ENCODE assay signal across 9 cellular contexts in genomic region chr16:57041182-57042156, GRCh38. TPM values are rescaled to one million over a fixed set of nuclear protein-coding genes. Genes with fewer than 3 reads are reported as not detected.
A peak's percentile ranks its signal among the peaks of the same experiment; 100 is the strongest.
DNase-seq lines count a peak whose midpoint lies in the region; ATAC-seq and TF ChIP-seq lines count a peak whose summit lies in the region.
"Had no signal": no experiment of that assay in that cellular context is flagged by ENCODE, and none has a peak within 500 bp of the region (broad histone marks: within the 10 kb centered on the region; RNA-seq: fewer than 3 reads in every experiment).

No MANE protein-coding gene starts in this region.

- DNase-seq in CD1c-positive myeloid dendritic cell (ENCODE audit: extremely low spot score) (peak; percentile 33), foreskin melanocyte (no peak), psoas muscle (no peak), head of caudate nucleus (no peak)
- DNase-seq in activated naive CD4-positive, alpha-beta T cell treated with anti-CD3 and anti-CD28 coated beads, Interleukin-2, amount 50 U/mL, for 16 hours = peak; percentile 85
- DNase-seq in stimulated activated CD4-positive, alpha-beta T cell treated with anti-CD3 and anti-CD28 coated beads, TNF-alpha, amount 100 ng/mL, for 24 hours (ENCODE audit: low read depth in 3 of 3) = peak; percentile 67 to 82 (median 77)

- ATAC-seq in GM21515 (IDR thresholded peaks at IDR 0.05; ENCODE audit: unreplicated experiment) (peak; percentile 28), psoas muscle (no peak)
- ATAC-seq: body of pancreas had no signal

- H3K27me3 ChIP-seq in OCI-LY1 (ENCODE audit: insufficient read depth, low read length) (no peaks in the 10 kb centered on the region), psoas muscle (ENCODE audit: insufficient read depth in 3 of 3, low read length in 2 of 3) (no peaks in the 10 kb centered on the region)
- H3K27me3 ChIP-seq: body of pancreas had no signal

- H4K20me1 ChIP-seq in OCI-LY1 (ENCODE audit: insufficient read depth, low read length) = no peaks in the 10 kb centered on the region

- WGBS in psoas muscle, 3 donors = 77 to 82% (median 79%) methylated on average over 12 of the region's 12 CpGs

- H3K4me2 ChIP-seq in OCI-LY1 (ENCODE audit: low read length) = peak overlapping the region; percentile 30

- H3K27ac ChIP-seq in OCI-LY1 (ENCODE audit: low read depth, low read length, poor library complexity, severe bottlenecking) (peak overlapping the region; percentile 78), psoas muscle (no peak overlapping the region)
- H3K27ac ChIP-seq: body of pancreas had no signal

- TF ChIP-seq CTCF in OCI-LY1 (IDR thresholded peaks at IDR 0.05; ENCODE audit: low read length) = no peak
- no peak for TF ChIP-seq CTCF in psoas muscle (IDR thresholded peaks at IDR 0.05)

- H3K9me3 ChIP-seq in OCI-LY1 (ENCODE audit: low read length) (no peaks in the 10 kb centered on the region), psoas muscle (no peaks in the 10 kb centered on the region)
- H3K9me3 ChIP-seq: body of pancreas had no signal

- peaks cover 46% of the 10 kb centered on the region for H3K4me1 ChIP-seq in OCI-LY1 (ENCODE audit: insufficient read depth, low read length, severe bottlenecking)
- H3K4me1 ChIP-seq in psoas muscle = no peaks in the 10 kb centered on the region

- H3K79me2 ChIP-seq in OCI-LY1 (ENCODE audit: insufficient read depth, low read length) = no peaks in the 10 kb centered on the region

- H3K9ac ChIP-seq in OCI-LY1 (ENCODE audit: low read length) = no peak overlapping the region; the same call in 1 of the 2 replicates

- H3K9me2 ChIP-seq in OCI-LY1 (ENCODE audit: low read depth, low read length) = no peaks in the 10 kb centered on the region

- no peak overlapping the region for H2AFZ ChIP-seq in OCI-LY1 (ENCODE audit: low read length)

- H3K36me3 ChIP-seq in OCI-LY1 (ENCODE audit: insufficient read depth, low read length) (no peaks in the 10 kb centered on the region), psoas muscle (ENCODE audit: insufficient read depth in 1 of 2, low read depth in 1 of 2) (no peaks in the 10 kb centered on the region)

- H3K4me3 ChIP-seq in OCI-LY1 (ENCODE audit: low read depth, low read length, poor library complexity, severe bottlenecking) (no peak overlapping the region), psoas muscle (no peak overlapping the region)
- H3K4me3 ChIP-seq: body of pancreas had no signal

- H3F3A ChIP-seq in OCI-LY1 (ENCODE audit: insufficient read depth, low read length) = no peaks in the 10 kb centered on the region

- intact Hi-C loops in psoas muscle (cut with DNase I) = loop anchor here in 1 of 2 donors (2.0 to 5.0 kb wide), 2 partner anchors 19 to 54 kb away; partner anchors contain the start of gene NLRC5
- intact Hi-C loops in head of caudate nucleus (cut with DNase I) = no loop called here

RNA-seq across cellular contexts. Expression of gene CPNE2, which starts 50.9 kb away (rescaled TPM):
- total RNA-seq in psoas muscle = 10 to 100 TPM in 2 of 4 donors, 1 to 10 TPM in 2; 8.1 to 12.4 (median 10.5) TPM
- polyA plus RNA-seq in psoas muscle = 10 to 100 TPM; 15.1 to 16.9 (median 16.2) TPM

RNA-seq across cellular contexts. Expression of gene NLRC5, which starts 52.1 kb away (rescaled TPM):
- total RNA-seq in psoas muscle = 10 to 100 TPM in 1 of 4 donors, 1 to 10 TPM in 3; 6.4 to 13.6 (median 7.8) TPM
- 1 to 10 TPM; 2.3 to 4.5 (median 2.7) TPM for polyA plus RNA-seq in psoas muscle

Comparison
In these comparisons a context has a peak if more than half of its experiments do, and no peak if none do; other contexts are left out.
1. DNase-seq: peak in CD1c-positive myeloid dendritic cell (single experiment), activated naive CD4-positive, alpha-beta T cell treated with anti-CD3 and anti-CD28 coated beads, Interleukin-2, amount 50 U/mL, for 16 hours (single experiment) and stimulated activated CD4-positive, alpha-beta T cell treated with anti-CD3 and anti-CD28 coated beads, TNF-alpha, amount 100 ng/mL, for 24 hours (3 of 3); none in foreskin melanocyte (single experiment), psoas muscle (0 of 2) and head of caudate nucleus (0 of 42).